11 cellular contexts compared by ENCODE assay signal in the genomic region with DNA sequence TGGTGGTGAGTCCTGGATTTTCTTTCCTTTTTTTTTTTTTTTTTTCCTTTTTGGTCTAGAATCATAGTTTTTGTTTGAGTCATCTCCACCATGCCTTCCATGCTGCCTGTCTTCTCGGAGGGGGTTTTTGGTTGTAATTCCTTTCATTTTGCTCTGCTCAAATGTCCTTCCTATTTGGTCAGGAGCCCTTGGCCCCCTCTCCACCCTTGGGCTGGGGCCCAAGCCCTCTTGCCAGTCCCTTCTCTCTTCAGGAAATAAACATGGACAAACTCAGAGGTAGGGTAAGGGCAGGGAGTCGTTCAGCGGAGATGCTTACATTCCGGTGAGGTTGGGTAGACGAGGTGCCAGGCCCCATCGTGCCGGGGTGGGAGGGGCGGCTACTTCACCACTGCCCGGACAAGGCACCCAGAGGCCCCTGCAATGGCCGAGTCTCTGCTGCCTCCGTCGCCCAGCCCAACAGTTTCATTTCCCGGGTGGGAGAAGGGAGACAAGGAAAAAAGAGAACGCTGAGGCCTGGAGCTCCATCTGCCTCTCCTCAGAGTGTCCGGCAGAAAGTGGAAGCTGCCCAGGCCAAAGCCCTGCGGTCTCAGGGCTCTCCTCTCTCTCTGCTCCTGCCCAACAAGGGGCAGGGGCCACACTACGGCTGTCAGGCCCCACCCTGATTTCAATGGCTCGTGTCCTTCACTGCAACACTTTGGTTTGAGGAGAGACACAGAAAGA. TPM values are rescaled to one million over a fixed set of nuclear protein-coding genes. Genes with fewer than 3 reads are reported as not detected.
DNase-seq lines count a peak whose midpoint lies in the region; ATAC-seq and TF ChIP-seq lines count a peak whose summit lies in the region.
"Had no signal": no experiment of that assay in that cellular context is flagged by ENCODE, and none has a peak within 500 bp of the region (broad histone marks: within the 10 kb centered on the region; RNA-seq: fewer than 3 reads in every experiment).

No MANE protein-coding gene starts in this region.

- H3K4me1 Mint-ChIP-seq in effector memory CD8-positive, alpha-beta T cell (ENCODE audit: low read depth in 2 of 2): peaks cover 18% of the 10 kb centered on the region in 2 donors

- H3K9me3 ChIP-seq in parathyroid adenoma (ENCODE audit: control insufficient read depth, low read length): no peaks in the 10 kb centered on the region

- no peaks in the 10 kb centered on the region for H3K79me2 ChIP-seq in parathyroid adenoma

- H3K4me2 ChIP-seq in parathyroid adenoma (ENCODE audit: low read length): no peak overlapping the region

- H3K9me3 Mint-ChIP-seq in effector memory CD8-positive, alpha-beta T cell: no peaks in the 10 kb centered on the region
- H3K9me3 Mint-ChIP-seq: activated T-cell treated with anti-CD3 and anti-CD28 coated beads, Interleukin-2, amount 50 U/mL, for 4 hours; neural crest cell had no signal

- no peaks in the 10 kb centered on the region for H3K27me3 Mint-ChIP-seq in effector memory CD8-positive, alpha-beta T cell

- peak overlapping the region; percentile 80 for H2AFZ ChIP-seq in parathyroid adenoma

- no peaks in the 10 kb centered on the region for H3K27me3 ChIP-seq in parathyroid adenoma (ENCODE audit: control insufficient read depth, insufficient read depth, low read length)

- H3K9ac ChIP-seq in parathyroid adenoma: no peak overlapping the region

- DNase-seq in Daoy (ENCODE audit: low read depth) (peak; percentile 73), LHCN-M2 (ENCODE audit: low read depth) (peak; percentile 60), NAMALWA (ENCODE audit: low spot score) (no peak), SHP77 treated with DMSO at 0.1 percent for 48 hours (lab: John Stamatoyannopoulos, UW) (no peak)
- no peak for DNase-seq in effector memory CD8-positive, alpha-beta T cell
- DNase-seq in activated effector memory CD4-positive, alpha-beta T cell treated with Interleukin-2 at 50 U/mL for 16 hours: no peak
- DNase-seq: activated T-cell treated with anti-CD3 and anti-CD28 coated beads, Interleukin-2, amount 50 U/mL, for 4 hours; PC-3 had no signal

- no peaks in the 10 kb centered on the region for H3K36me3 ChIP-seq in parathyroid adenoma (ENCODE audit: control insufficient read depth, insufficient read depth, low read length)

- H3K4me3 ChIP-seq in parathyroid adenoma (ENCODE audit: low read depth, low read length): no peak overlapping the region

- no peak for ATAC-seq in effector memory CD8-positive, alpha-beta T cell (replicated peaks)
- no peak for ATAC-seq in HG02642 (IDR thresholded peaks at IDR 0.05; ENCODE audit: poor library complexity, unreplicated experiment)
- ATAC-seq: activated T-cell treated with anti-CD3 and anti-CD28 coated beads, Interleukin-2, amount 50 U/mL, for 4 hours; PC-3 had no signal

- H3K27ac Mint-ChIP-seq in effector memory CD8-positive, alpha-beta T cell: peak overlapping the region; percentile 88 to 90

- H3K4me3 Mint-ChIP-seq in effector memory CD8-positive, alpha-beta T cell: no peak overlapping the region
- H3K4me3 Mint-ChIP-seq: activated T-cell treated with anti-CD3 and anti-CD28 coated beads, Interleukin-2, amount 50 U/mL, for 4 hours; neural crest cell had no signal

- H3K36me3 Mint-ChIP-seq in effector memory CD8-positive, alpha-beta T cell (ENCODE audit: insufficient read depth): peaks cover 20% of the 10 kb centered on the region

- no peak overlapping the region for H3K27ac ChIP-seq in parathyroid adenoma

- no peaks in the 10 kb centered on the region for H3K4me1 ChIP-seq in parathyroid adenoma

- no peak for TF ChIP-seq CTCF in parathyroid adenoma (IDR thresholded peaks at IDR 0.05)

RNA-seq across cellular contexts. Expression of a gene that starts 12.7 kb away (rescaled TPM):
- total RNA-seq in Daoy (2014; rRNA removed; shearing (Covaris generic)): 18.5 and 19.3 TPM in 2 replicates
- 23.3 and 26.2 TPM in 2 replicates for total RNA-seq in LHCN-M2 (2014; rRNA removed)
- 10.9 TPM for polyA plus RNA-seq in LHCN-M2 (2012)

RNA-seq across cellular contexts. Expression of a gene that starts 18.6 kb away (rescaled TPM):
- total RNA-seq in Daoy (2014; rRNA removed; shearing (Covaris generic)): 0.42 and 0.57 TPM in 2 replicates
- total RNA-seq in LHCN-M2 (2014; rRNA removed): 0.06 TPM in 2 replicates
- 0.06 TPM for polyA plus RNA-seq in LHCN-M2 (2012)
- total RNA-seq: PC-3 had no signal

RNA-seq across cellular contexts. Expression of a gene that starts 43.6 kb away (rescaled TPM):
- total RNA-seq in Daoy (2014; rRNA removed; shearing (Covaris generic)): 0.69 and 3.1 TPM in 2 replicates
- 0.06 TPM in 1 of 2 replicates, not detected in the other for total RNA-seq in LHCN-M2 (2014; rRNA removed)
- polyA plus RNA-seq in LHCN-M2 (2012): 0.67 TPM

Comparison
In these comparisons a context has a peak if more than half of its experiments do, and no peak if none do; other contexts are left out.
1. DNase-seq: peak in Daoy (single experiment) and LHCN-M2 (single experiment); none in effector memory CD8-positive, alpha-beta T cell (0 of 3), activated effector memory CD4-positive, alpha-beta T cell treated with Interleukin-2 at 50 U/mL for 16 hours (single experiment), NAMALWA (single experiment) and SHP77 treated with DMSO at 0.1 percent for 48 hours (single experiment).